Comparison of ENCODE assay signal across 11 cellular contexts in the genomic region with DNA sequence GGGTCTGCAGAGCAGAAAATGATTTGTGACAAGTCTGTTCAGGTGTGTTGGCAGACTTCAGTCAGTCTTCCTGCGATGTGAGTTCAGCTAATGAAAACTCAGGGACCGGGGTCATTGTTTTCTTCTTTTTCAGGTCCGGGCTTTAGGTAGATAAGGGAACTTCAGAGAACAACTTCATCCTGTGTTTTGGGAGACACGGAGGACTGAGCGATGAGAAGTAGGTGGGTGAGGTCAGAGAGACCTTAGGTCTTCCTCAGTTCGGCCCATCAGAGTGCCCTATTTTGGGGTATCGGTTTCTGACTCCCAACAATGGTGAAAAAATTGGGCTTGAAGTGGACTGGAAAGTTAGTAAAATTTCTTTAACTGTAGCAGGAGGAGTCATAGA.
DNase-seq lines count a peak whose midpoint lies in the region; ATAC-seq and TF ChIP-seq lines count a peak whose summit lies in the region.
"Had no signal": no experiment of that assay in that cellular context is flagged by ENCODE, and none has a peak within 500 bp of the region (broad histone marks: within the 10 kb centered on the region; RNA-seq: fewer than 3 reads in every experiment).

No MANE protein-coding gene starts in this region.

- H3K4me3 Mint-ChIP-seq in mesothelial cell of epicardium, result no peak overlapping the region
- no peak overlapping the region for H3K4me3 Mint-ChIP-seq in T-cell

- H3K27me3 Mint-ChIP-seq in mesothelial cell of epicardium (ENCODE audit: low read depth) (no peaks in the 10 kb centered on the region), T-cell (peaks cover 12 to 13% of the 10 kb centered on the region in 2 donors)

- H3K9me3 Mint-ChIP-seq in mesothelial cell of epicardium, result peaks cover 30% of the 10 kb centered on the region
- H3K9me3 Mint-ChIP-seq in T-cell, result peaks cover 9 to 14% (median 12%) of the 10 kb centered on the region in 3 donors

- in situ Hi-C loops in transverse colon (cut with MboI; ENCODE audit: low pct_ligation_motif_present in 1 of 4, low pct_unique_long_range_greater_than_20kb in 1 of 4, low sequenced_read_pairs in 3 of 4), result no loop called here

- H3K4me1 ChIP-seq in transverse colon (no peaks in the 10 kb centered on the region), stomach (no peaks in the 10 kb centered on the region)

- H3K27me3 ChIP-seq in transverse colon (no peaks in the 10 kb centered on the region), stomach (no peaks in the 10 kb centered on the region)

- TF ChIP-seq CTCF in mesothelial cell of epicardium (IDR thresholded peaks at IDR 0.05; ENCODE audit: unreplicated experiment), result no peak
- no peak for TF ChIP-seq CTCF in transverse colon (IDR thresholded peaks at IDR 0.05)
- TF ChIP-seq CTCF in stomach (IDR thresholded peaks at IDR 0.05), result no peak

- DNase-seq in mesothelial cell of epicardium (ENCODE audit: low spot score in 2 of 2, unreplicated experiment in 2 of 2) (no peak), transverse colon (no peak), stomach (no peak), T-cell (no peak), DMS79 treated with DMSO at 0.1 percent for 48 hours (lab: John Stamatoyannopoulos, UW) (no peak)
- DNase-seq: NCI-H1105 treated with DMSO at 0.1 percent for 48 hours, T-helper 2 cell had no signal

- H3K9me3 ChIP-seq in transverse colon (no peaks in the 10 kb centered on the region), stomach (peaks cover 3 to 17% (median 11%) of the 10 kb centered on the region in 4 donors)

- H3K27ac Mint-ChIP-seq in mesothelial cell of epicardium, result peak overlapping the region; percentile 76
- peak overlapping the region in 1 of 2 donors; percentile 59 for H3K27ac Mint-ChIP-seq in T-cell

- POLR2A ChIA-PET in T-cell (lab: Charles Lee), result no interaction called here

- peaks cover 9% of the 10 kb centered on the region for H3K36me3 Mint-ChIP-seq in mesothelial cell of epicardium
- H3K36me3 Mint-ChIP-seq in T-cell, result peaks cover 11% of the 10 kb centered on the region

- H3K4me3 ChIP-seq in transverse colon (no peak overlapping the region), stomach (no peak overlapping the region)

- CTCF ChIA-PET in T-cell (lab: Charles Lee), result no interaction called here

- TF ChIP-seq POLR2A in transverse colon (IDR thresholded peaks at IDR 0.05), result no peak
- TF ChIP-seq POLR2A in stomach (IDR thresholded peaks at IDR 0.05), result no peak

- ATAC-seq in GM18873 (IDR thresholded peaks at IDR 0.05; ENCODE audit: low FRiP score, unreplicated experiment) (peak; percentile 4), GM21825 (IDR thresholded peaks at IDR 0.05; ENCODE audit: unreplicated experiment) (peak; percentile 18), HG03342 (IDR thresholded peaks at IDR 0.05; ENCODE audit: unreplicated experiment) (peak; percentile 37), T-cell (replicated peaks in 1 of 4) (no peak)

- intact Hi-C loops in transverse colon (cut with DNase I; ENCODE audit: low total_unique reads) (no loop called here), stomach (cut with DNase I; ENCODE audit: low total_unique reads) (no loop called here)

- H3K36me3 ChIP-seq in transverse colon (no peaks in the 10 kb centered on the region), stomach (no peaks in the 10 kb centered on the region)

- H3K27ac ChIP-seq in transverse colon (peak overlapping the region in 1 of 4 donors; percentile 25), stomach (no peak overlapping the region)
- H3K27ac ChIP-seq: HL-60 had no signal

- WGBS in transverse colon (ENCODE audit: low coverage in 1 of 2), 2 donors, result 92% methylated on average over 7 of the region's 7 CpGs; no CpG with 5 or more reads in 1 of the 2 donors
- 81 to 94% (median 92%) methylated on average over 7 of the region's 7 CpGs for WGBS in stomach, 5 donors

- H3K4me1 Mint-ChIP-seq in mesothelial cell of epicardium, result peaks cover 19% of the 10 kb centered on the region
- H3K4me1 Mint-ChIP-seq in T-cell, result peaks cover 0 to 3% (median 0%) of the 10 kb centered on the region in 3 donors

- TF ChIP-seq EP300 in transverse colon (IDR thresholded peaks at IDR 0.05; ENCODE audit: low read depth) (no peak), stomach (IDR thresholded peaks at IDR 0.05) (no peak)

Comparison
In these comparisons a context has a peak if more than half of its experiments do, and no peak if none do; other contexts are left out.
1. ATAC-seq: peak in GM18873 (single experiment), GM21825 (single experiment) and HG03342 (single experiment); none in T-cell (0 of 4).